ENCODE assay signal across 1 cellular context in genomic region chr2:65129613-65130439, GRCh38.
TF ChIP-seq lines count a peak whose summit lies in the region.

TSS of gene RAB1A (minus strand) at chr2:65130106. CDS start at chr2:65129915, 191 bp downstream.

TF ChIP-seq in GM12878, 131 proteins besides CTCF, POLR2A, EP300 and RAD21 (continued from another document and continues in another):
- TF ChIP-seq FOS (IDR thresholded peaks at IDR 0.05; ENCODE audit: borderline replicate concordance, extremely low read depth, insufficient read length) (no peak), TARDBP (IDR thresholded peaks at IDR 0.05; ENCODE audit: borderline replicate concordance) (peak; percentile 78; the same call in 1 of the 2 replicates), SMAD5 (IDR thresholded peaks at IDR 0.05; ENCODE audit: low read depth) (peak; percentile 65; the same call in 1 of the 2 replicates), PRDM15 (CRISPR knock-in tag; IDR thresholded peaks at IDR 0.05) (no peak), ATF3 (IDR thresholded peaks at IDR 0.05; ENCODE audit: borderline replicate concordance, extremely low read depth, low read depth, low read length) (no peak), MAX (IDR thresholded peaks at IDR 0.05; ENCODE audit: low read depth, low read length) (peak; percentile 46; the same call in 1 of the 2 replicates), MTA3 (IDR thresholded peaks at IDR 0.05; ENCODE audit: borderline replicate concordance, low read length) (no peak), RAD51 (IDR thresholded peaks at IDR 0.05) (no peak), KDM1A (IDR thresholded peaks at IDR 0.05; ENCODE audit: borderline replicate concordance) (no peak), ATF2 (IDR thresholded peaks at IDR 0.05; ENCODE audit: low read length) (no peak; the same call in 1 of the 2 replicates), CBFB (IDR thresholded peaks at IDR 0.05; ENCODE audit: low read depth) (peak; percentile 58; the same call in 1 of the 2 replicates), TAF1 (IDR thresholded peaks at IDR 0.05; ENCODE audit: borderline replicate concordance, low read depth, low read length) (peak; percentile 86), HDAC2 (IDR thresholded peaks at IDR 0.05) (no peak), GABPA (IDR thresholded peaks at IDR 0.05; ENCODE audit: low read depth) (no peak), SUZ12 (IDR thresholded peaks at IDR 0.05; ENCODE audit: unreplicated experiment) (no peak), SMAD1 (IDR thresholded peaks at IDR 0.05; ENCODE audit: low read depth, partially characterized antibody) (peak; percentile 64), HDAC6 (IDR thresholded peaks at IDR 0.05; ENCODE audit: unreplicated experiment) (no peak), MYC (IDR thresholded peaks at IDR 0.05; ENCODE audit: insufficient read depth, insufficient read length, insufficient replicate concordance, low read length, severe bottlenecking) (peak; percentile 56), BCL3 (IDR thresholded peaks at IDR 0.05; ENCODE audit: borderline replicate concordance, insufficient read depth, low read depth, low read length, poor library complexity, severe bottlenecking) (no peak), ZBTB33 (IDR thresholded peaks at IDR 0.05) (no peak), ZBTB4 (CRISPR knock-in tag; IDR thresholded peaks at IDR 0.05) (no peak), BCL11A (IDR thresholded peaks at IDR 0.05; ENCODE audit: low read depth, low read length) (no peak), ZBTB40 (IDR thresholded peaks at IDR 0.05; ENCODE audit: borderline replicate concordance) (no peak; the same call in 1 of the 2 replicates), USF2 (IDR thresholded peaks at IDR 0.05; ENCODE audit: borderline replicate concordance, low read depth, low read length) (no peak), TCF7 (IDR thresholded peaks at IDR 0.05; ENCODE audit: borderline replicate concordance) (no peak), ZNF592 (IDR thresholded peaks at IDR 0.05) (no peak), LARP7 (IDR thresholded peaks at IDR 0.05) (no peak), CREB1 (IDR thresholded peaks at IDR 0.05; ENCODE audit: low read depth) (peak; percentile 93), PAX5 (IDR thresholded peaks at IDR 0.05; ENCODE audit: borderline replicate concordance, low read depth, low read length) (no peak), IKZF2 (IDR thresholded peaks at IDR 0.05) (no peak), STAT1 (conservative IDR thresholded peaks at IDR 0.05) (peak; percentile 71; the same call in 1 of the 2 replicates), SIN3A (IDR thresholded peaks at IDR 0.05; ENCODE audit: low read depth, low read length) (peak; percentile 81; the same call in 1 of the 2 replicates), NR2C2 (IDR thresholded peaks at IDR 0.05; ENCODE audit: borderline replicate concordance, control insufficient read depth, insufficient read length, low read depth) (no peak), MEF2A (IDR thresholded peaks at IDR 0.05; ENCODE audit: insufficient read depth, low read depth, low read length) (no peak), NFYA (IDR thresholded peaks at IDR 0.05; ENCODE audit: borderline replicate concordance, low read depth, low read length) (no peak), KAT2A (conservative IDR thresholded peaks at IDR 0.05; ENCODE audit: control insufficient read depth, low read depth, low read length) (no peak)
